In genomic region chr19:35642798-35643254, GRCh38 we compare ENCODE assay signal across 8 cellular contexts. TPM values are rescaled to one million over a fixed set of nuclear protein-coding genes. Genes with fewer than 3 reads are reported as not detected.
A peak's percentile ranks its signal among the peaks of the same experiment; 100 is the strongest.
DNase-seq lines count a peak whose midpoint lies in the region; ATAC-seq and TF ChIP-seq lines count a peak whose summit lies in the region.

No MANE protein-coding gene starts in this region.

- TF ChIP-seq CTCF in C4-2B (conservative IDR thresholded peaks at IDR 0.05) = no peak
- TF ChIP-seq CTCF in endodermal cell (conservative IDR thresholded peaks at IDR 0.05) = no peak
- no peak for TF ChIP-seq CTCF in neural progenitor cell (IDR thresholded peaks at IDR 0.05)

- H3K36me3 ChIP-seq in NT2/D1 (ENCODE audit: insufficient read depth, insufficient read length, low read length) = peaks cover 7% of the 10 kb centered on the region
- peaks cover 7% of the 10 kb centered on the region for H3K36me3 ChIP-seq in endodermal cell (ENCODE audit: control insufficient read depth, insufficient read depth, low read length)
- H3K36me3 ChIP-seq in neural progenitor cell = no peaks in the 10 kb centered on the region

- peaks cover 6% of the 10 kb centered on the region for H3K27me3 Mint-ChIP-seq in endodermal cell (ENCODE audit: insufficient read depth)
- peaks cover 10% of the 10 kb centered on the region for H3K27me3 Mint-ChIP-seq in neural progenitor cell (ENCODE audit: insufficient read depth, low read depth)

- no peaks in the 10 kb centered on the region for H3K79me2 ChIP-seq in neural progenitor cell (ENCODE audit: low read depth)

- H3K9me3 ChIP-seq in NT2/D1 (ENCODE audit: insufficient read depth, low read length) (no peaks in the 10 kb centered on the region), endodermal cell (ENCODE audit: control insufficient read depth, low read length) (no peaks in the 10 kb centered on the region), neural progenitor cell (ENCODE audit: low read depth) (no peaks in the 10 kb centered on the region)

- peak overlapping the region; percentile 83 for H3K4me2 ChIP-seq in neural progenitor cell

- H3K4me1 ChIP-seq in NT2/D1 (ENCODE audit: insufficient read depth, insufficient read length) = peaks cover 10% of the 10 kb centered on the region
- no peaks in the 10 kb centered on the region for H3K4me1 ChIP-seq in endodermal cell (ENCODE audit: control insufficient read depth, insufficient read depth, low read length)
- H3K4me1 ChIP-seq in neural progenitor cell = peaks cover 25% of the 10 kb centered on the region

- ATAC-seq in HG02678 (IDR thresholded peaks at IDR 0.05; ENCODE audit: unreplicated experiment) = no peak

- H3K4me3 Mint-ChIP-seq in endodermal cell (peak overlapping the region; percentile 63), neural progenitor cell (peak overlapping the region; percentile 90)

- in situ Hi-C loops in ACHN (cut with HindIII; ENCODE audit: low pct_ligation_motif_present, low pct_unique_long_range_greater_than_20kb, low sequenced_read_pairs) = no loop called here

- no peak overlapping the region for H3K27ac Mint-ChIP-seq in endodermal cell
- H3K27ac Mint-ChIP-seq in neural progenitor cell = no peak overlapping the region

- H3K9me3 Mint-ChIP-seq in endodermal cell (no peaks in the 10 kb centered on the region), neural progenitor cell (no peaks in the 10 kb centered on the region)

- peak overlapping the region; percentile 46 for H3K4me3 ChIP-seq in NT2/D1 (ENCODE audit: insufficient read length, low read depth)
- H3K4me3 ChIP-seq in endodermal cell (ENCODE audit: low read length) = peak overlapping the region; percentile 79
- H3K4me3 ChIP-seq in neural progenitor cell = peak overlapping the region; percentile 56

- DNase-seq in NT2/D1 (ENCODE audit: low read depth, low spot score) (no peak), endodermal cell (no peak), neural progenitor cell (ENCODE audit: low spot score) (peak; percentile 15), ACHN (no peak), AG08395 (ENCODE audit: low spot score) (no peak), NCI-H128 (lab: John Stamatoyannopoulos, UW; ENCODE audit: unreplicated experiment) (no peak)

- H4K20me1 ChIP-seq in neural progenitor cell (ENCODE audit: low read depth) = no peaks in the 10 kb centered on the region

- peaks cover 18% of the 10 kb centered on the region for H3K4me1 Mint-ChIP-seq in endodermal cell
- peaks cover 27% of the 10 kb centered on the region for H3K4me1 Mint-ChIP-seq in neural progenitor cell

- H3K9ac ChIP-seq in NT2/D1 (ENCODE audit: insufficient read length, low read depth) = peak overlapping the region; percentile 72
- H3K9ac ChIP-seq in endodermal cell (ENCODE audit: extremely low read depth, low read length, poor library complexity, severe bottlenecking) = peak overlapping the region; percentile 15
- no peak overlapping the region for H3K9ac ChIP-seq in neural progenitor cell

- 48 to 63% methylated on average over 7 to 12 of the region's 15 CpGs for WGBS in endodermal cell (ENCODE audit: insufficient coverage in 1 of 2, insufficient read length in 1 of 2), 2 experiments

- H3K27me3 ChIP-seq in NT2/D1 (ENCODE audit: insufficient read depth, insufficient read length) (no peaks in the 10 kb centered on the region), endodermal cell (ENCODE audit: control insufficient read depth, insufficient read depth, low read length, poor library complexity, severe bottlenecking) (no peaks in the 10 kb centered on the region), neural progenitor cell (peaks cover 15% of the 10 kb centered on the region)

- H3F3A ChIP-seq in neural progenitor cell (ENCODE audit: low read depth) = peaks cover 55% of the 10 kb centered on the region

- H3K36me3 Mint-ChIP-seq in endodermal cell (ENCODE audit: low read depth) (peaks cover 5% of the 10 kb centered on the region), neural progenitor cell (no peaks in the 10 kb centered on the region)

- H3K27ac ChIP-seq in C4-2B (peak overlapping the region; percentile 82), endodermal cell (ENCODE audit: low read depth, low read length) (no peak overlapping the region), neural progenitor cell (no peak overlapping the region)

- H2AFZ ChIP-seq in neural progenitor cell (replicated peaks) = peak overlapping the region; percentile 87

RNA-seq across cellular contexts. Expression of gene ETV2, which starts 1.3 kb away (rescaled TPM):
- total RNA-seq in endodermal cell (1 to 10 TPM; 1.2 to 1.3 TPM), neural progenitor cell (ENCODE audit: low replicate concordance) (0.71 TPM in 1 of 2 replicates, not detected in the other)
- polyA plus RNA-seq in endodermal cell (2013, experiment 1 of 2) = 2.8 TPM
- 2.3 TPM for polyA plus RNA-seq in endodermal cell (2013, experiment 2 of 2)

RNA-seq across cellular contexts. Expression of gene COX6B1, which starts 5.3 kb away (rescaled TPM):
- total RNA-seq in endodermal cell = 100 to 1,000 TPM; 401 to 445 TPM
- polyA plus RNA-seq in endodermal cell (2013, experiment 1 of 2) = 515 TPM
- polyA plus RNA-seq in endodermal cell (2013, experiment 2 of 2) = 477 TPM
- total RNA-seq in neural progenitor cell (ENCODE audit: low replicate concordance) = 403 and 511 TPM in 2 replicates

RNA-seq across cellular contexts. Expression of gene RBM42, which starts 14.0 kb away (rescaled TPM):
- total RNA-seq in endodermal cell = 10 to 100 TPM; 81.1 to 89.2 TPM
- polyA plus RNA-seq in endodermal cell (2013, experiment 1 of 2) = 68.5 TPM
- 64.3 TPM for polyA plus RNA-seq in endodermal cell (2013, experiment 2 of 2)
- 20.1 and 53.7 TPM in 2 replicates for total RNA-seq in neural progenitor cell (ENCODE audit: low replicate concordance)

RNA-seq across cellular contexts. Expression of gene UPK1A, which starts 23.5 kb away (rescaled TPM):
- under 1 TPM; 0.37 to 0.46 TPM for total RNA-seq in endodermal cell
- polyA plus RNA-seq in endodermal cell (2013, experiment 1 of 2) = not detected
- polyA plus RNA-seq in endodermal cell (2013, experiment 2 of 2) = 0.29 TPM
- 1.3 TPM in 1 of 2 replicates, not detected in the other for total RNA-seq in neural progenitor cell (ENCODE audit: low replicate concordance)

RNA-seq across cellular contexts. Expression of gene HAUS5, which starts 30.3 kb away (rescaled TPM):
- total RNA-seq in endodermal cell (10 to 100 TPM; 32.4 to 33.7 TPM), neural progenitor cell (ENCODE audit: low replicate concordance) (12.4 and 27.8 TPM in 2 replicates)
- 29.8 TPM for polyA plus RNA-seq in endodermal cell (2013, experiment 1 of 2)
- 25.0 TPM for polyA plus RNA-seq in endodermal cell (2013, experiment 2 of 2)
